In genomic region chr16:21514474-21514840, GRCh38 we compare ENCODE assay signal across 8 cellular contexts.
DNase-seq lines count a peak whose midpoint lies in the region; ATAC-seq and TF ChIP-seq lines count a peak whose summit lies in the region.
"Not testable (repeated sequence)": the region's sequence is repeated elsewhere in the genome, so short reads cannot be mapped to it uniquely, and the experiment has no call there.

No MANE protein-coding gene starts in this region.

- 34 to 42% methylated on average over 14 of the region's 14 CpGs for WGBS in esophagus squamous epithelium, 2 donors

- not testable (repeated sequence) for H3K36me3 ChIP-seq in esophagus squamous epithelium, thoracic aorta

- TF ChIP-seq CTCF in CD4-positive, alpha-beta T cell (IDR thresholded peaks at IDR 0.05); LNCaP clone FGC (IDR thresholded peaks at IDR 0.05; ENCODE audit: control insufficient read depth, extremely low read depth, insufficient read depth); esophagus squamous epithelium (IDR thresholded peaks at IDR 0.05); retinal pigment epithelial cell (conservative IDR thresholded peaks at IDR 0.05; ENCODE audit: low read depth, low read length); thoracic aorta (IDR thresholded peaks at IDR 0.05): not testable (repeated sequence)

- H3K4me3 ChIP-seq in LNCaP clone FGC (ENCODE audit: low read depth, low read length) (0 out of 2 replicates have a peak overlapping the region, but pooled peaks have one; percentile 13), esophagus squamous epithelium (peak overlapping the region in 1 of 4 donors; percentile 12), retinal pigment epithelial cell (ENCODE audit: low read length) (peak overlapping the region; percentile 10), thoracic aorta (peak overlapping the region; percentile 38)

- H3K9me3 Mint-ChIP-seq in CD4-positive, alpha-beta T cell; activated CD4-positive, alpha-beta T cell treated with anti-CD3 and anti-CD28 coated beads, Interleukin-2, amount 10 ng/mL, durations not matched to agents 24 days and 14 days; activated naive CD8-positive, alpha-beta T cell treated with anti-CD3 and anti-CD28 coated beads, Interleukin-2, amount 50 U/mL, for 24 hours; memory B cell: not testable (repeated sequence)

- not testable (repeated sequence) for DNase-seq in CD4-positive, alpha-beta T cell; LNCaP clone FGC (ENCODE audit: low read depth); activated naive CD8-positive, alpha-beta T cell treated with anti-CD3 and anti-CD28 coated beads, Interleukin-2, amount 50 U/mL, for 24 hours; esophagus squamous epithelium (lab: John Stamatoyannopoulos, UW); memory B cell (ENCODE audit: low spot score in 2 of 2); retinal pigment epithelial cell (ENCODE audit: low read depth); thoracic aorta (ENCODE audit: low spot score)
- peak; percentile 58 for DNase-seq in activated CD4-positive, alpha-beta T cell treated with anti-CD3 and anti-CD28 coated beads, Interleukin-2, amount 10 ng/mL, durations not matched to agents 24 days and 14 days

- peak overlapping the region; percentile 47 for H3K27ac Mint-ChIP-seq in CD4-positive, alpha-beta T cell
- peak overlapping the region; percentile 69 for H3K27ac Mint-ChIP-seq in activated CD4-positive, alpha-beta T cell treated with anti-CD3 and anti-CD28 coated beads, Interleukin-2, amount 10 ng/mL, durations not matched to agents 24 days and 14 days
- H3K27ac Mint-ChIP-seq in activated naive CD8-positive, alpha-beta T cell treated with anti-CD3 and anti-CD28 coated beads, Interleukin-2, amount 50 U/mL, for 24 hours = peak overlapping the region; percentile 75
- H3K27ac Mint-ChIP-seq in memory B cell = peak overlapping the region; percentile 85

- POLR2A ChIA-PET in CD4-positive, alpha-beta T cell (lab: Charles Lee) = not testable (repeated sequence)

- intact Hi-C loops in CD4-positive, alpha-beta T cell (cut with DNase I, micrococcal nuclease); activated CD4-positive, alpha-beta T cell treated with anti-CD3 and anti-CD28 coated beads, Interleukin-2, amount 10 ng/mL, durations not matched to agents 24 days and 14 days (cut with micrococcal nuclease); esophagus squamous epithelium (cut with DNase I): not testable (repeated sequence)

- H3K4me1 ChIP-seq in esophagus squamous epithelium = peaks cover 44 to 91% (median 77%) of the 10 kb centered on the region in 3 donors
- H3K4me1 ChIP-seq in thoracic aorta (ENCODE audit: control insufficient read depth in 1 of 2, low read depth in 2 of 2) = peaks cover 62 to 79% of the 10 kb centered on the region in 2 donors

- not testable (repeated sequence) for H3K9me3 ChIP-seq in CD4-positive, alpha-beta T cell (ENCODE audit: control insufficient read depth, low read length); esophagus squamous epithelium; thoracic aorta

- ATAC-seq in CD4-positive, alpha-beta T cell (ENCODE audit: poor library complexity); activated naive CD8-positive, alpha-beta T cell treated with anti-CD3 and anti-CD28 coated beads, Interleukin-2, amount 50 U/mL, for 24 hours; memory B cell (ENCODE audit: low read depth); thoracic aorta (ENCODE audit: insufficient number of reproducible peaks, low FRiP score, low read depth): not testable (repeated sequence)

- CTCF ChIA-PET in CD4-positive, alpha-beta T cell (lab: Charles Lee) = not testable (repeated sequence)

- not testable (repeated sequence) for H3K27me3 Mint-ChIP-seq in CD4-positive, alpha-beta T cell; activated CD4-positive, alpha-beta T cell treated with anti-CD3 and anti-CD28 coated beads, Interleukin-2, amount 10 ng/mL, durations not matched to agents 24 days and 14 days; activated naive CD8-positive, alpha-beta T cell treated with anti-CD3 and anti-CD28 coated beads, Interleukin-2, amount 50 U/mL, for 24 hours; memory B cell

- peaks cover 57% of the 10 kb centered on the region for H3K4me1 Mint-ChIP-seq in CD4-positive, alpha-beta T cell (ENCODE audit: low read depth)
- peaks cover 52% of the 10 kb centered on the region for H3K4me1 Mint-ChIP-seq in activated CD4-positive, alpha-beta T cell treated with anti-CD3 and anti-CD28 coated beads, Interleukin-2, amount 10 ng/mL, durations not matched to agents 24 days and 14 days
- H3K4me1 Mint-ChIP-seq in activated naive CD8-positive, alpha-beta T cell treated with anti-CD3 and anti-CD28 coated beads, Interleukin-2, amount 50 U/mL, for 24 hours = peaks cover 72% of the 10 kb centered on the region
- H3K4me1 Mint-ChIP-seq in memory B cell = peaks cover 56% of the 10 kb centered on the region

- TF ChIP-seq POLR2A in esophagus squamous epithelium (IDR thresholded peaks at IDR 0.05) = not testable (repeated sequence)

- peaks cover 55% of the 10 kb centered on the region for H3K36me3 Mint-ChIP-seq in CD4-positive, alpha-beta T cell (ENCODE audit: low read depth)
- peaks cover 58% of the 10 kb centered on the region for H3K36me3 Mint-ChIP-seq in activated CD4-positive, alpha-beta T cell treated with anti-CD3 and anti-CD28 coated beads, Interleukin-2, amount 10 ng/mL, durations not matched to agents 24 days and 14 days (ENCODE audit: low read depth)
- H3K36me3 Mint-ChIP-seq in activated naive CD8-positive, alpha-beta T cell treated with anti-CD3 and anti-CD28 coated beads, Interleukin-2, amount 50 U/mL, for 24 hours (ENCODE audit: low read depth) = peaks cover 41% of the 10 kb centered on the region
- not testable (repeated sequence) for H3K36me3 Mint-ChIP-seq in memory B cell

- H3K27me3 ChIP-seq in CD4-positive, alpha-beta T cell (ENCODE audit: control insufficient read depth, insufficient read depth, low read length); esophagus squamous epithelium; thoracic aorta (replicated peaks; ENCODE audit: insufficient read depth): not testable (repeated sequence)

- not testable (repeated sequence) for H3K27ac ChIP-seq in CD4-positive, alpha-beta T cell (ENCODE audit: low read depth, low read length)
- H3K27ac ChIP-seq in esophagus squamous epithelium (peak overlapping the region; percentile 30 to 87 (median 84)), thoracic aorta (peak overlapping the region; percentile 60 to 84)

- H3K4me3 Mint-ChIP-seq in CD4-positive, alpha-beta T cell = peak overlapping the region; percentile 11
- peak overlapping the region; percentile 28 for H3K4me3 Mint-ChIP-seq in activated CD4-positive, alpha-beta T cell treated with anti-CD3 and anti-CD28 coated beads, Interleukin-2, amount 10 ng/mL, durations not matched to agents 24 days and 14 days
- peak overlapping the region; percentile 15 for H3K4me3 Mint-ChIP-seq in activated naive CD8-positive, alpha-beta T cell treated with anti-CD3 and anti-CD28 coated beads, Interleukin-2, amount 50 U/mL, for 24 hours
- peak overlapping the region; percentile 78 for H3K4me3 Mint-ChIP-seq in memory B cell

Comparison
In these comparisons a context has a peak if more than half of its experiments do, and no peak if none do; other contexts are left out.
1. H3K4me3 Mint-ChIP-seq: peak in every context shown above with its lines; median percentile 78 in memory B cell; 28 in activated CD4-positive, alpha-beta T cell treated with anti-CD3 and anti-CD28 coated beads, Interleukin-2, amount 10 ng/mL, durations not matched to agents 24 days and 14 days; 15 in activated naive CD8-positive, alpha-beta T cell treated with anti-CD3 and anti-CD28 coated beads, Interleukin-2, amount 50 U/mL, for 24 hours; 11 in CD4-positive, alpha-beta T cell.